14 cellular contexts compared by ENCODE assay signal in genomic region chr5:124126504-124127240, GRCh38.
DNase-seq lines count a peak whose midpoint lies in the region; ATAC-seq, FAIRE-seq and TF ChIP-seq lines count a peak whose summit lies in the region.
"Had no signal": no experiment of that assay in that cellular context is flagged by ENCODE, and none has a peak within 500 bp of the region (broad histone marks: within the 10 kb centered on the region; RNA-seq: fewer than 3 reads in every experiment).

No MANE protein-coding gene starts in this region.

- H3K27me3 Mint-ChIP-seq in activated CD8-positive, alpha-beta T cell treated with anti-CD3 and anti-CD28 coated beads for 36 hours = no peaks in the 10 kb centered on the region
- H3K27me3 Mint-ChIP-seq: activated CD4-positive, alpha-beta T cell treated with anti-CD3 and anti-CD28 coated beads, Interleukin-2, amount 10 ng/mL, durations not matched to agents 24 days and 14 days; activated T-helper 17 cell treated with anti-CD3 and anti-CD28 coated beads, Interleukin-2, amount 50 U/mL, for 72 hours had no signal

- no peak for TF ChIP-seq CTCF in kidney epithelial cell (IDR thresholded peaks at IDR 0.05; ENCODE audit: insufficient read depth, low read length, poor library complexity, severe bottlenecking)
- no peak for TF ChIP-seq CTCF in activated CD8-positive, alpha-beta T cell treated with anti-CD3 and anti-CD28 coated beads for 36 hours (IDR thresholded peaks at IDR 0.05)

- DNase-seq in GM18507 (ENCODE audit: extremely low spot score, insufficient read length, low read depth) (no peak), kidney epithelial cell (ENCODE audit: low read depth) (peak; percentile 34), NCI-H446 treated with DMSO at 0.1 percent for 48 hours (lab: John Stamatoyannopoulos, UW) (no peak)
- no peak for DNase-seq in activated CD8-positive, alpha-beta T cell treated with anti-CD3 and anti-CD28 coated beads for 36 hours
- no peak for DNase-seq in activated effector memory CD4-positive, alpha-beta T cell treated with Interleukin-2 at 50 U/mL for 16 hours
- no peak for DNase-seq in activated CD4-positive, alpha-beta T cell treated with anti-CD3 and anti-CD28 coated beads for 4 hours
- DNase-seq: activated CD4-positive, alpha-beta T cell treated with anti-CD3 and anti-CD28 coated beads, Interleukin-2, amount 10 ng/mL, durations not matched to agents 24 days and 14 days; AML-193; right cardiac atrium; stimulated activated CD4-positive, alpha-beta T cell treated with anti-CD3 and anti-CD28 coated beads, Interleukin-4, amount 100 ng/mL, for 1 hour; stimulated activated naive CD4-positive, alpha-beta T cell had no signal

- H3K36me3 ChIP-seq in kidney epithelial cell (ENCODE audit: control insufficient read depth, insufficient read depth, low read length) = no peaks in the 10 kb centered on the region

- H3K4me3 ChIP-seq in kidney epithelial cell (ENCODE audit: low read depth, low read length) = no peak overlapping the region

- peaks cover 1% of the 10 kb centered on the region for H3K9me3 Mint-ChIP-seq in activated CD8-positive, alpha-beta T cell treated with anti-CD3 and anti-CD28 coated beads for 36 hours
- H3K9me3 Mint-ChIP-seq: activated CD4-positive, alpha-beta T cell treated with anti-CD3 and anti-CD28 coated beads, Interleukin-2, amount 10 ng/mL, durations not matched to agents 24 days and 14 days had no signal

- no peaks in the 10 kb centered on the region for H3K27me3 ChIP-seq in kidney epithelial cell (ENCODE audit: control insufficient read depth, insufficient read depth, low read length)

- POLR2A ChIA-PET in activated CD8-positive, alpha-beta T cell treated with anti-CD3 and anti-CD28 coated beads for 36 hours (lab: Charles Lee) = interaction anchor here (0.6 kb wide), 1 partner anchor 46 kb away, joined by 3 read pairs; no protein-coding TSS in a partner anchor

- H3K4me3 Mint-ChIP-seq in activated CD8-positive, alpha-beta T cell treated with anti-CD3 and anti-CD28 coated beads for 36 hours = no peak overlapping the region
- H3K4me3 Mint-ChIP-seq: activated CD4-positive, alpha-beta T cell treated with anti-CD3 and anti-CD28 coated beads, Interleukin-2, amount 10 ng/mL, durations not matched to agents 24 days and 14 days; activated T-helper 17 cell treated with anti-CD3 and anti-CD28 coated beads, Interleukin-2, amount 50 U/mL, for 72 hours had no signal

- ATAC-seq in GM21447 (IDR thresholded peaks at IDR 0.05; ENCODE audit: unreplicated experiment) = peak; percentile 76
- ATAC-seq in HG03354 (IDR thresholded peaks at IDR 0.05; ENCODE audit: poor library complexity, severe bottlenecking, unreplicated experiment) = peak; percentile 90
- no peak for ATAC-seq in activated CD8-positive, alpha-beta T cell treated with anti-CD3 and anti-CD28 coated beads for 36 hours
- ATAC-seq: activated T-helper 17 cell treated with anti-CD3 and anti-CD28 coated beads, Interleukin-2, amount 50 U/mL, for 72 hours had no signal

- no peaks in the 10 kb centered on the region for H3K36me3 Mint-ChIP-seq in activated CD8-positive, alpha-beta T cell treated with anti-CD3 and anti-CD28 coated beads for 36 hours (ENCODE audit: low read depth)

- intact Hi-C loops in activated CD8-positive, alpha-beta T cell treated with anti-CD3 and anti-CD28 coated beads for 36 hours (cut with micrococcal nuclease) = no loop called here

- peak; percentile 76 for FAIRE-seq in GM18507 (lab: Jason Lieb, UNC)

- H3K27ac Mint-ChIP-seq in activated CD8-positive, alpha-beta T cell treated with anti-CD3 and anti-CD28 coated beads for 36 hours = no peak overlapping the region
- H3K27ac Mint-ChIP-seq: activated CD4-positive, alpha-beta T cell treated with anti-CD3 and anti-CD28 coated beads, Interleukin-2, amount 10 ng/mL, durations not matched to agents 24 days and 14 days; activated T-helper 17 cell treated with anti-CD3 and anti-CD28 coated beads, Interleukin-2, amount 50 U/mL, for 72 hours had no signal

- no peaks in the 10 kb centered on the region for H3K4me1 Mint-ChIP-seq in activated CD8-positive, alpha-beta T cell treated with anti-CD3 and anti-CD28 coated beads for 36 hours (ENCODE audit: low read depth)
- H3K4me1 Mint-ChIP-seq: activated CD4-positive, alpha-beta T cell treated with anti-CD3 and anti-CD28 coated beads, Interleukin-2, amount 10 ng/mL, durations not matched to agents 24 days and 14 days; activated T-helper 17 cell treated with anti-CD3 and anti-CD28 coated beads, Interleukin-2, amount 50 U/mL, for 72 hours had no signal

- CTCF ChIA-PET in activated CD8-positive, alpha-beta T cell treated with anti-CD3 and anti-CD28 coated beads for 36 hours (lab: Charles Lee) = no interaction called here
